8 cellular contexts compared by ENCODE assay signal in the genomic region with DNA sequence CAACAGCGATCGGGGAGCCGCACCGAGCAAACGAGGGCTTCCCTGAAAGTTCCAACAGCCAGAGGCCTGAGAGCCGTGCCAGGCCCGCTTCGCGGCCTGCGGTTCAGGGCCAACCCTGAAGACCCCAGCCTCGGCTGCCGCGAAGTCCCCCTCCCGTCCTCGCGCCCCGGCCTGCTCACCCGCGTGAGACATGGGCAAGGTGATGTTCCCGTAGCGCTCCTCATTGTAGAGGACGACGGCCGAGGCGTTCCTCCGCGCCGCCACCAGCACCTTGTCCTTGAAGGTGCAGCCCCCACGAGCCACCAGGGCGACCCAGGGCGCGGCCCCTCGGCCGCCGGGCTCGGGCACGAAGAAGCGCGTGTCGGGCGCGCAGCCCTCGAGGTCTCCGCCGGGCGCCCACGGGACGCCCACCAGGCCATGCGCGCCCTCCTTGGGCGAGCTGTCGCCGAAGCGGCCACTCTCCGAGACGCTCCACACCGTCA. TPM values are rescaled to one million over a fixed set of nuclear protein-coding genes. Genes with fewer than 3 reads are reported as not detected.
A peak's percentile ranks its signal among the peaks of the same experiment; 100 is the strongest.
DNase-seq lines count a peak whose midpoint lies in the region; ATAC-seq and TF ChIP-seq lines count a peak whose summit lies in the region.

No MANE protein-coding gene starts in this region.

- peak; percentile 1 for ATAC-seq in GM21786 (IDR thresholded peaks at IDR 0.05; ENCODE audit: unreplicated experiment)

- H3K9me2 ChIP-seq in Loucy (replicated peaks; ENCODE audit: low read depth, low read length): no peaks in the 10 kb centered on the region

- DNase-seq in EL (peak; percentile 8), right atrium auricular region (ENCODE audit: low spot score) (no peak), skeletal muscle cell (ENCODE audit: low read depth) (no peak), retina (no peak), NOMO-1 (lab: John Stamatoyannopoulos, UW; ENCODE audit: unreplicated experiment in 2 of 2) (no peak)

- H4K20me1 ChIP-seq in Loucy (ENCODE audit: insufficient read depth, low read length, poor library complexity, severe bottlenecking): peaks cover 44% of the 10 kb centered on the region

- no peaks in the 10 kb centered on the region for H3K36me3 ChIP-seq in Loucy (ENCODE audit: insufficient read depth, low read length)
- H3K36me3 ChIP-seq in right atrium auricular region: no peaks in the 10 kb centered on the region

- peak overlapping the region; percentile 93 to 95 for H3K27ac ChIP-seq in right atrium auricular region

- H3K79me2 ChIP-seq in Loucy (ENCODE audit: insufficient read depth, low read length): peaks cover 55% of the 10 kb centered on the region

- no peaks in the 10 kb centered on the region for H3K9me3 Mint-ChIP-seq in activated naive CD4-positive, alpha-beta T cell treated with anti-CD3 and anti-CD28 coated beads, Interleukin-2, amount 50 U/mL, for 24 hours

- no peaks in the 10 kb centered on the region for H3F3A ChIP-seq in Loucy (ENCODE audit: low read depth)

- peak overlapping the region; percentile 92 for H3K4me3 ChIP-seq in Loucy (ENCODE audit: low read length, poor library complexity, severe bottlenecking)
- H3K4me3 ChIP-seq in right atrium auricular region: peak overlapping the region; percentile 97 to 99
- H3K4me3 ChIP-seq in skeletal muscle cell (ENCODE audit: low read depth, low read length): peak overlapping the region; percentile 75

- peaks cover 6% of the 10 kb centered on the region for H3K36me3 Mint-ChIP-seq in activated naive CD4-positive, alpha-beta T cell treated with anti-CD3 and anti-CD28 coated beads, Interleukin-2, amount 50 U/mL, for 24 hours

- H3K4me2 ChIP-seq in Loucy (ENCODE audit: low read depth, low read length, poor library complexity, severe bottlenecking): peak overlapping the region; percentile 97

- H3K27me3 Mint-ChIP-seq in activated naive CD4-positive, alpha-beta T cell treated with anti-CD3 and anti-CD28 coated beads, Interleukin-2, amount 50 U/mL, for 24 hours: no peaks in the 10 kb centered on the region

- H3K9me3 ChIP-seq in Loucy (ENCODE audit: insufficient read depth, low read depth, low read length): no peaks in the 10 kb centered on the region
- no peaks in the 10 kb centered on the region for H3K9me3 ChIP-seq in right atrium auricular region

- H3K27me3 ChIP-seq in Loucy (ENCODE audit: insufficient read depth, low read length, poor library complexity, severe bottlenecking) (no peaks in the 10 kb centered on the region), right atrium auricular region (no peaks in the 10 kb centered on the region)

- peak overlapping the region; percentile 96 for H3K4me3 Mint-ChIP-seq in activated naive CD4-positive, alpha-beta T cell treated with anti-CD3 and anti-CD28 coated beads, Interleukin-2, amount 50 U/mL, for 24 hours

- peak overlapping the region; percentile 89 for H3K9ac ChIP-seq in Loucy (ENCODE audit: low read depth, low read length, poor library complexity, severe bottlenecking)

- H3K4me1 Mint-ChIP-seq in activated naive CD4-positive, alpha-beta T cell treated with anti-CD3 and anti-CD28 coated beads, Interleukin-2, amount 50 U/mL, for 24 hours: peaks cover 80% of the 10 kb centered on the region

- peak overlapping the region; percentile 96 for H2AFZ ChIP-seq in Loucy (ENCODE audit: low read length)

- H3K4me1 ChIP-seq in Loucy (ENCODE audit: insufficient read depth, low read length, poor library complexity, severe bottlenecking) (peaks cover 60% of the 10 kb centered on the region), right atrium auricular region (peaks cover 0 to 36% of the 10 kb centered on the region in 2 donors)

- H3K27ac Mint-ChIP-seq in activated naive CD4-positive, alpha-beta T cell treated with anti-CD3 and anti-CD28 coated beads, Interleukin-2, amount 50 U/mL, for 24 hours: peak overlapping the region; percentile 98

- TF ChIP-seq CTCF in Loucy (conservative IDR thresholded peaks at IDR 0.05; ENCODE audit: low read length) (no peak), right atrium auricular region (IDR thresholded peaks at IDR 0.05) (no peak)

RNA-seq across cellular contexts. Expression of a gene that starts 0.5 kb away (rescaled TPM):
- total RNA-seq in right atrium auricular region: 10 to 100 TPM; 21.0 to 30.8 TPM

RNA-seq across cellular contexts. Expression of a gene that starts 55.3 kb away (rescaled TPM):
- total RNA-seq in right atrium auricular region: 10 to 100 TPM; 37.0 to 40.4 TPM
